23 cellular contexts compared by ENCODE assay signal in the genomic region with DNA sequence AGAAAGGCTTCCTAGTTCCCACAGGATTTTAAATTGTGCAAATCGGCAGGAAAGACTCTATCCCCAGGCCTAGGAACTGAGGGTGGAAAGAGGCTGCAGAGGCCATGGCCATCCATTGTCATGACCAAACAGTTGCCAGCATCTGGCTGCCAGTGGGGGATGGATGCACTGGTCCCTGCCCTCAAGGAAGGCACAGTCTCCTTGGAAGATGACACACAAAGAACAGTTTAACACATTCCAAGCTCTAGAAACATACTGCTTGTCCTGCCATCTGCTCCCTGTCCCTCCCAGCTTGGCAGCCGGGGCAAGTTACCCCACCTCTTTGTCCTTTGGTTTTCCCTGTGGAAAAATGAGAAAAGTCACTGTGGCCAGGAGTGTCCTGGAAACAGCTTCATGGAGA.
A peak's percentile ranks its signal among the peaks of the same experiment; 100 is the strongest.
DNase-seq lines count a peak whose midpoint lies in the region; ATAC-seq and TF ChIP-seq lines count a peak whose summit lies in the region.
"Had no signal": no experiment of that assay in that cellular context is flagged by ENCODE, and none has a peak within 500 bp of the region (broad histone marks: within the 10 kb centered on the region; RNA-seq: fewer than 3 reads in every experiment).

No MANE protein-coding gene starts in this region.

- ATAC-seq in HG03280 (IDR thresholded peaks at IDR 0.05; ENCODE audit: unreplicated experiment): no peak
- ATAC-seq: activated naive CD4-positive, alpha-beta T cell treated with anti-CD3 and anti-CD28 coated beads, Interleukin-2, amount 50 U/mL, for 72 hours; activated T-helper 17 cell treated with anti-CD3 and anti-CD28 coated beads, Interleukin-2, amount 50 U/mL, for 72 hours; CD8-positive, alpha-beta T cell; left lung had no signal

- peak; percentile 2 for DNase-seq in activated T-cell treated with anti-CD3 and anti-CD28 coated beads, Interleukin-2, amount 50 U/mL, for 24 hours
- no peak for DNase-seq in activated T-cell treated with anti-CD3 and anti-CD28 coated beads for 4 hours
- no peak for DNase-seq in MCF 10A (ENCODE audit: unreplicated experiment)
- no peak for DNase-seq in G401 (ENCODE audit: low spot score)
- DNase-seq in NCI-H146 (lab: John Stamatoyannopoulos, UW): no peak
- DNase-seq: 8988T; activated CD4-positive, alpha-beta T cell treated with anti-CD3 and anti-CD28 coated beads, Interleukin-2, amount 10 ng/mL, durations not matched to agents 7 days and 5 days; CD8-positive, alpha-beta T cell; GDM1; left lung; MV-4-11; NCI-H1694; nephron progenitor cell; RPMI8226; stimulated activated CD4-positive, alpha-beta T cell treated with anti-CD3 and anti-CD28 coated beads, Interleukin-1b, Interleukin-23, amount 100 ng/mL, for 48 hours had no signal

- no peak for TF ChIP-seq CTCF in MCF 10A (IDR thresholded peaks at IDR 0.05; ENCODE audit: unreplicated experiment)

- H3K4me1 ChIP-seq in skeletal muscle tissue (ENCODE audit: control insufficient read depth in 3 of 3, insufficient read depth in 3 of 3, low read length in 3 of 3): peaks cover 78 to 89% (median 83%) of the 10 kb centered on the region in 3 donors
- H3K4me1 ChIP-seq: left lung had no signal

- H3K4me3 Mint-ChIP-seq in activated T-cell treated with anti-CD3 and anti-CD28 coated beads, Interleukin-2, amount 50 U/mL, for 24 hours: no peak overlapping the region
- no peak overlapping the region for H3K4me3 Mint-ChIP-seq in MCF 10A (ENCODE audit: unreplicated experiment)
- H3K4me3 Mint-ChIP-seq: activated CD4-positive, alpha-beta T cell treated with anti-CD3 and anti-CD28 coated beads, Interleukin-2, amount 10 ng/mL, durations not matched to agents 7 days and 5 days; activated T-helper 17 cell treated with anti-CD3 and anti-CD28 coated beads, Interleukin-2, amount 50 U/mL, for 72 hours; CD8-positive, alpha-beta T cell; central memory CD8-positive, alpha-beta T cell; nephron progenitor cell; T-helper 2 cell treated with Interferon-gamma antibody and Interleukin-4, amounts not matched to agents 5 μg/mL and 100 μg/mL, for 36 hours had no signal

- no peaks in the 10 kb centered on the region for H3K27me3 Mint-ChIP-seq in activated T-cell treated with anti-CD3 and anti-CD28 coated beads, Interleukin-2, amount 50 U/mL, for 24 hours
- no peaks in the 10 kb centered on the region for H3K27me3 Mint-ChIP-seq in MCF 10A (ENCODE audit: insufficient read depth, unreplicated experiment)
- H3K27me3 Mint-ChIP-seq: activated T-helper 17 cell treated with anti-CD3 and anti-CD28 coated beads, Interleukin-2, amount 50 U/mL, for 72 hours had no signal

- H3K4me3 ChIP-seq in skeletal muscle tissue (ENCODE audit: low read length in 3 of 3): no peak overlapping the region
- H3K4me3 ChIP-seq: dorsolateral prefrontal cortex, left lung had no signal

- H3K9me3 Mint-ChIP-seq in activated T-cell treated with anti-CD3 and anti-CD28 coated beads, Interleukin-2, amount 50 U/mL, for 24 hours: no peaks in the 10 kb centered on the region
- no peaks in the 10 kb centered on the region for H3K9me3 Mint-ChIP-seq in MCF 10A (ENCODE audit: unreplicated experiment)
- H3K9me3 Mint-ChIP-seq: activated CD4-positive, alpha-beta T cell treated with anti-CD3 and anti-CD28 coated beads, Interleukin-2, amount 10 ng/mL, durations not matched to agents 7 days and 5 days; activated naive CD4-positive, alpha-beta T cell treated with anti-CD3 and anti-CD28 coated beads, Interleukin-2, amount 50 U/mL, for 72 hours; activated T-helper 17 cell treated with anti-CD3 and anti-CD28 coated beads, Interleukin-2, amount 50 U/mL, for 72 hours; CD8-positive, alpha-beta T cell; central memory CD8-positive, alpha-beta T cell; T-helper 2 cell treated with Interferon-gamma antibody and Interleukin-4, amounts not matched to agents 5 μg/mL and 100 μg/mL, for 36 hours had no signal

- BruUV-seq in MCF 10A (replicated peaks; lab: Mats Ljungman, UMichigan): no TSS peak

- CTCF ChIA-PET in MCF 10A (lab: Yijun Ruan, JAX): interaction anchor here (0.7 to 2.5 kb wide), 6 partner anchors 9 to 246 kb away, joined by 3 to 7 read pairs (median 5); no protein-coding TSS in a partner anchor

- intact Hi-C loops in MCF 10A (cut with micrococcal nuclease): no loop called here

- POLR2A ChIA-PET in MCF 10A (lab: Yijun Ruan, JAX): interaction anchor here (0.7 to 8.1 kb wide), 21 partner anchors 8 to 281 kb away, joined by 3 to 41 read pairs (median 4); a partner anchor contains a TSS

- H3K27me3 ChIP-seq in layer of hippocampus (ENCODE audit: control insufficient read depth, insufficient read depth, low read length): no peaks in the 10 kb centered on the region
- no peaks in the 10 kb centered on the region for H3K27me3 ChIP-seq in skeletal muscle tissue (ENCODE audit: control insufficient read depth in 3 of 3, insufficient read depth in 3 of 3, low read length in 3 of 3)
- H3K27me3 ChIP-seq: left lung had no signal

- H3K36me3 Mint-ChIP-seq in activated T-cell treated with anti-CD3 and anti-CD28 coated beads, Interleukin-2, amount 50 U/mL, for 24 hours (ENCODE audit: low read depth): no peaks in the 10 kb centered on the region
- peaks cover 28% of the 10 kb centered on the region for H3K36me3 Mint-ChIP-seq in MCF 10A (ENCODE audit: insufficient read depth, unreplicated experiment)
- H3K36me3 Mint-ChIP-seq: activated naive CD4-positive, alpha-beta T cell treated with anti-CD3 and anti-CD28 coated beads, Interleukin-2, amount 50 U/mL, for 72 hours; CD8-positive, alpha-beta T cell had no signal

- H3K36me3 ChIP-seq in skeletal muscle tissue (ENCODE audit: control insufficient read depth in 3 of 3, insufficient read depth in 3 of 3, low read length in 3 of 3): peaks cover 0 to 3% (median 0%) of the 10 kb centered on the region in 3 donors
- H3K36me3 ChIP-seq: left lung had no signal

- no peaks in the 10 kb centered on the region for H3K4me1 Mint-ChIP-seq in activated T-cell treated with anti-CD3 and anti-CD28 coated beads, Interleukin-2, amount 50 U/mL, for 24 hours (ENCODE audit: low read depth)
- H3K4me1 Mint-ChIP-seq in MCF 10A (ENCODE audit: insufficient read depth, unreplicated experiment): peaks cover 71% of the 10 kb centered on the region
- H3K4me1 Mint-ChIP-seq: activated CD4-positive, alpha-beta T cell treated with anti-CD3 and anti-CD28 coated beads, Interleukin-2, amount 10 ng/mL, durations not matched to agents 7 days and 5 days; activated T-helper 17 cell treated with anti-CD3 and anti-CD28 coated beads, Interleukin-2, amount 50 U/mL, for 72 hours; central memory CD8-positive, alpha-beta T cell had no signal

- in situ Hi-C loops in G401 (cut with HindIII; ENCODE audit: low sequenced_read_pairs): no loop called here

- H3K27ac ChIP-seq in layer of hippocampus (ENCODE audit: low read depth, low read length): peak overlapping the region; percentile 42
- H3K27ac ChIP-seq in skeletal muscle tissue (ENCODE audit: low read depth, low read length): peak overlapping the region; percentile 68
- H3K27ac ChIP-seq: left lung had no signal

- peak overlapping the region in 1 of 3 donors; percentile 70 for H3K9ac ChIP-seq in skeletal muscle tissue (ENCODE audit: low read depth in 1 of 3, low read length in 3 of 3)

- H3K9me3 ChIP-seq in skeletal muscle tissue (ENCODE audit: control insufficient read depth in 3 of 3, low read length in 3 of 3): no peaks in the 10 kb centered on the region
- H3K9me3 ChIP-seq: left lung had no signal

- no peak overlapping the region for H3K27ac Mint-ChIP-seq in activated T-cell treated with anti-CD3 and anti-CD28 coated beads, Interleukin-2, amount 50 U/mL, for 24 hours
- H3K27ac Mint-ChIP-seq in MCF 10A (ENCODE audit: low read depth, unreplicated experiment): peak overlapping the region; percentile 10
- H3K27ac Mint-ChIP-seq: activated CD4-positive, alpha-beta T cell treated with anti-CD3 and anti-CD28 coated beads, Interleukin-2, amount 10 ng/mL, durations not matched to agents 7 days and 5 days; activated naive CD4-positive, alpha-beta T cell treated with anti-CD3 and anti-CD28 coated beads, Interleukin-2, amount 50 U/mL, for 72 hours; activated T-helper 17 cell treated with anti-CD3 and anti-CD28 coated beads, Interleukin-2, amount 50 U/mL, for 72 hours; CD8-positive, alpha-beta T cell; nephron progenitor cell; T-helper 2 cell treated with Interferon-gamma antibody and Interleukin-4, amounts not matched to agents 5 μg/mL and 100 μg/mL, for 36 hours had no signal
